Comparison of ENCODE assay signal across 7 cellular contexts in the genomic region with DNA sequence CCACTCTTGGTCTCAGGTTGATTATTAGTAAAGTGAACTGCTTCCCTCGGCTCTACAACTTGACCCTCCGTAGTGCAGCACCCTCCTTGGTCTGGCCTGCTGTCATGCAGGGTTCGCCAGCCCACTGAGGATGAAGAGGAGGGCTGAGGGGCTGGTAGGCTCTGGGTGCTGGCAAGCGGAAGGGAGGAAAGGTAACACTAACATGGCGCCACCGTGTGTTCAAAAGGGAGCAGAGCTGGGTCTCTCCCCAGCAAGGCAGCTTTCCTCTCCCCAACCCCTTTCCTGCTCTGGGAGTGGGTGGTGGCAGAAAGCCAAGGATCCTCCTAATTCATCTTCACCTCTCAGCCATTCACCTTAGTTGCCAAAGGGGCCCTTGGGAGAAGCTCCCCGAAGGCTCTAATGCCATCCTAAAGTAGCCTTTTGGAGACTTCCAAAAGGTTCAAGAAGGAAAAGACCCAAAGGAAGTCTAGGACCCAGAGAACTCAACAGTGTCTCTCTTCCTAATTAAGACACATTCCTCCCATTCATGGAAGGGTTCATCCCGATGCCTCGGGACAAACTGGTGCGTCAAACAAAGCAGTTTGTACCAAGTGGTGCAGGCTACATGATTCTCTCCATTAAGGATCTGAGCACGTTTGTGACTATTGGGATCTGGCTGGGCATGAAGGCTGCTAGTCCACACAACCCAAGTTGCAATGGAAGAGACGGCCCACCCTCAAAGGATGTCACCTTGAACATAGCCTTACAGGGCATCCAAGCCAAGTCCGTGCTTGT.
DNase-seq lines count a peak whose midpoint lies in the region; ATAC-seq and FAIRE-seq lines count a peak whose summit lies in the region.

No MANE protein-coding gene starts in this region.

- peak; percentile 76 for ATAC-seq in GM18498 (IDR thresholded peaks at IDR 0.05; ENCODE audit: unreplicated experiment)

- FAIRE-seq in urothelium cell line (lab: Jason Lieb, UNC): no peak

- DNase-seq in LHCN-M2 (ENCODE audit: low read depth): peak; percentile 49
- DNase-seq in RPMI8226: peak; percentile 66
- DNase-seq in activated T-helper 9 cell treated with anti-CD3 and anti-CD28 coated beads, Interleukin-2, amount 50 U/mL, for 16 hours (ENCODE audit: low read depth): peak; percentile 48
- peak; percentile 77 for DNase-seq in foreskin melanocyte
- peak; percentile 50 for DNase-seq in pons (ENCODE audit: low spot score)
- DNase-seq in urothelium cell line (ENCODE audit: low spot score): peak; percentile 73

Comparison
In these comparisons a context has a peak if more than half of its experiments do, and no peak if none do; other contexts are left out.
1. Peak in every context shown above with its lines: DNase-seq and ATAC-seq.